In the genomic region with DNA sequence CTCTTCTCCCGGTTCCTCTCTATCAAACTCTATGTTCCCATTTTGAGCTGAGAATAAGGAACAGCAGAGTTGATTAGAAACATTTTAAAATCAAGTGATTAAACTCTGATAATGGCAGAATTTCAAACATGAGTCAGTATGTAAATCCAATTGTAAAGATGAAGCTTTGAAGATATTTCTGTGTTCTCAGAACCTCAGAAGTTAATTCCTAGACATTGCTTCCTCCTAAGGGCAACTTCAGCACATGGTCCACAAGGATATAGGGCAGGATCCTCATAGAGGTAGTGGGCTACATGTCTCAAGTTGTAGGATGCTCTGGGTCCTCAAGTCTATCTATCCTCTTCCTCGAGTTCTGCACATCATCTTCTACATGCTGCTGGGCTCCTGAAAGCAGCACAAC, we compare ENCODE assay signal across 9 cellular contexts. TPM values are rescaled to one million over a fixed set of nuclear protein-coding genes. Genes with fewer than 3 reads are reported as not detected.
A peak's percentile ranks its signal among the peaks of the same experiment; 100 is the strongest.
DNase-seq lines count a peak whose midpoint lies in the region; ATAC-seq and TF ChIP-seq lines count a peak whose summit lies in the region.
"Had no signal": no experiment of that assay in that cellular context is flagged by ENCODE, and none has a peak within 500 bp of the region (broad histone marks: within the 10 kb centered on the region; RNA-seq: fewer than 3 reads in every experiment).

No MANE protein-coding gene starts in this region.

- peak overlapping the region; percentile 61 for H3K27ac ChIP-seq in GM23248

- in situ Hi-C loops in GM23248 (cut with MboI), result loop anchor here (25.0 kb wide), 1 partner anchor 872 kb away; no protein-coding TSS in a partner anchor

- no peak overlapping the region for H3K4me3 Mint-ChIP-seq in Calu3 (ENCODE audit: low read depth, unreplicated experiment)
- H3K4me3 Mint-ChIP-seq in WTC11, result no peak overlapping the region
- H3K4me3 Mint-ChIP-seq in mesothelial cell of epicardium, result no peak overlapping the region

- no peaks in the 10 kb centered on the region for H3K4me1 Mint-ChIP-seq in Calu3 (ENCODE audit: low read depth, unreplicated experiment)
- H3K4me1 Mint-ChIP-seq in WTC11, result peaks cover 2% of the 10 kb centered on the region
- H3K4me1 Mint-ChIP-seq in mesothelial cell of epicardium, result peaks cover 10% of the 10 kb centered on the region

- no peaks in the 10 kb centered on the region for H3K27me3 Mint-ChIP-seq in Calu3 (ENCODE audit: unreplicated experiment)
- no peaks in the 10 kb centered on the region for H3K27me3 Mint-ChIP-seq in WTC11 (ENCODE audit: low read depth)
- H3K27me3 Mint-ChIP-seq in mesothelial cell of epicardium (ENCODE audit: low read depth), result no peaks in the 10 kb centered on the region

- no peak overlapping the region for H3K9ac ChIP-seq in GM23248

- intact Hi-C loops in Calu3 (cut with micrococcal nuclease; ENCODE audit: unreplicated experiment), result loop anchor here (1.0 to 10.0 kb wide), 2 partner anchors 65 to 884 kb away; no protein-coding TSS in a partner anchor

- H3K4me1 ChIP-seq in GM23248 (ENCODE audit: insufficient read depth), result peaks cover 53% of the 10 kb centered on the region

- TF ChIP-seq CTCF in Calu3 (IDR thresholded peaks at IDR 0.05; ENCODE audit: unreplicated experiment) (no peak), WTC11 (IDR thresholded peaks at IDR 0.05) (no peak), mesothelial cell of epicardium (IDR thresholded peaks at IDR 0.05; ENCODE audit: unreplicated experiment) (no peak)

- H3F3A ChIP-seq in GM23248 (ENCODE audit: insufficient read depth), result peaks cover 59% of the 10 kb centered on the region

- no peaks in the 10 kb centered on the region for H3K79me2 ChIP-seq in GM23248 (ENCODE audit: insufficient read depth)

- H3K9me3 Mint-ChIP-seq in Calu3 (ENCODE audit: low read depth, unreplicated experiment) (no peaks in the 10 kb centered on the region), WTC11 (peaks cover 12% of the 10 kb centered on the region), mesothelial cell of epicardium (peaks cover 6% of the 10 kb centered on the region)

- H3K27ac Mint-ChIP-seq in Calu3 (ENCODE audit: unreplicated experiment) (peak overlapping the region; percentile 63), WTC11 (peak overlapping the region; percentile 47; the same call in 1 of the 2 replicates), mesothelial cell of epicardium (peak overlapping the region; percentile 18)

- peak overlapping the region; percentile 67 for H3K4me2 ChIP-seq in GM23248 (ENCODE audit: unreplicated experiment)

- no peaks in the 10 kb centered on the region for H3K9me2 ChIP-seq in GM23248 (ENCODE audit: insufficient read depth)

- BruUV-seq in Calu3 (replicated peaks; lab: Mats Ljungman, UMichigan), result TSS peak; percentile 48

- H3K9me3 ChIP-seq in GM23248 (ENCODE audit: low read depth), result no peaks in the 10 kb centered on the region

- 82 to 84% methylated on average over 2 of the region's 2 CpGs for WGBS in GM23248 (ENCODE audit: low coverage in 1 of 2, low lambda C conversion rate in 2 of 2, missing lambda C conversion rate in 2 of 2), 2 experiments

- H3K36me3 ChIP-seq in GM23248 (ENCODE audit: low read depth), result no peaks in the 10 kb centered on the region

- no peak overlapping the region for H2AFZ ChIP-seq in GM23248

- no peaks in the 10 kb centered on the region for H4K20me1 ChIP-seq in GM23248 (ENCODE audit: insufficient read depth)

- 0 out of 2 replicates have a peak overlapping the region, but pooled peaks have one; percentile 16 for H3K4me3 ChIP-seq in GM23248

- DNase-seq in Calu3, result no peak
- DNase-seq in GM23248, result no peak
- no peak for DNase-seq in WTC11 (ENCODE audit: low spot score)
- no peak for DNase-seq in mesothelial cell of epicardium (ENCODE audit: low spot score in 2 of 2, unreplicated experiment in 2 of 2)
- DNase-seq in stimulated activated CD4-positive, alpha-beta T cell treated with anti-CD3 and anti-CD28 coated beads, Interleukin-15, amount 100 ng/mL, for 24 hours, result no peak
- DNase-seq in A172 (ENCODE audit: low spot score), result no peak
- DNase-seq in NOMO-1 (lab: John Stamatoyannopoulos, UW; ENCODE audit: unreplicated experiment in 2 of 2), result no peak
- DNase-seq: glutamatergic neuron had no signal

- CTCF ChIA-PET in Calu3 (lab: Charles Lee), result interaction anchor here (0.9 to 1.5 kb wide), 5 partner anchors 13 to 487 kb away, joined by 3 to 4 read pairs (median 4); no protein-coding TSS in a partner anchor
- CTCF ChIA-PET in WTC11 (lab: Charles Lee), result interaction anchor here (0.9 to 2.1 kb wide), 5 partner anchors 24 to 489 kb away, joined by 3 to 11 read pairs (median 4); no protein-coding TSS in a partner anchor

- POLR2A ChIA-PET in WTC11 (lab: Charles Lee), result interaction anchor here (0.6 kb wide), 1 partner anchor 50 kb away, joined by 3 read pairs; no protein-coding TSS in a partner anchor

- ATAC-seq in WTC11 (no peak), HG02852 (IDR thresholded peaks at IDR 0.05; ENCODE audit: unreplicated experiment) (no peak)

- H3K27me3 ChIP-seq in GM23248 (replicated peaks; ENCODE audit: insufficient read depth), result no peaks in the 10 kb centered on the region

- no peaks in the 10 kb centered on the region for H3K36me3 Mint-ChIP-seq in Calu3 (ENCODE audit: insufficient read depth, unreplicated experiment)
- H3K36me3 Mint-ChIP-seq in WTC11, result no peaks in the 10 kb centered on the region
- H3K36me3 Mint-ChIP-seq in mesothelial cell of epicardium, result no peaks in the 10 kb centered on the region

TF ChIP-seq in WTC11, 78 proteins besides CTCF, POLR2A, EP300 and RAD21:
- TF ChIP-seq ZNF232 (CRISPR knock-in tag; IDR thresholded peaks at IDR 0.05) (no peak), ELF4 (CRISPR knock-in tag; IDR thresholded peaks at IDR 0.05; ENCODE audit: low read depth) (no peak), ATF1 (CRISPR knock-in tag; IDR thresholded peaks at IDR 0.05) (no peak)
- TF ChIP-seq, protein P1, sequence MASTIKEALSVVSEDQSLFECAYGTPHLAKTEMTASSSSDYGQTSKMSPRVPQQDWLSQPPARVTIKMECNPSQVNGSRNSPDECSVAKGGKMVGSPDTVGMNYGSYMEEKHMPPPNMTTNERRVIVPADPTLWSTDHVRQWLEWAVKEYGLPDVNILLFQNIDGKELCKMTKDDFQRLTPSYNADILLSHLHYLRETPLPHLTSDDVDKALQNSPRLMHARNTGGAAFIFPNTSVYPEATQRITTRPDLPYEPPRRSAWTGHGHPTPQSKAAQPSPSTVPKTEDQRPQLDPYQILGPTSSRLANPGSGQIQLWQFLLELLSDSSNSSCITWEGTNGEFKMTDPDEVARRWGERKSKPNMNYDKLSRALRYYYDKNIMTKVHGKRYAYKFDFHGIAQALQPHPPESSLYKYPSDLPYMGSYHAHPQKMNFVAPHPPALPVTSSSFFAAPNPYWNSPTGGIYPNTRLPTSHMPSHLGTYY (CRISPR knock-in tag; IDR thresholded peaks at IDR 0.05), result no peak

RNA-seq across cellular contexts. Expression of a gene that starts 46.3 kb away (rescaled TPM):
- total RNA-seq in Calu3 (2022) (7.4 and 8.9 TPM in 2 replicates), WTC11 (2021) (13.6 to 19.9 TPM (median 19.5 TPM) in 3 replicates), mesothelial cell of epicardium (0.16 to 0.45 TPM (median 0.36 TPM) in 3 replicates)
- 37.4 and 37.5 TPM in 2 replicates for total RNA-seq in GM23248 (2014; rRNA removed; shearing (Covaris generic))
- polyA plus RNA-seq in GM23248 (2016; fragmentation: Nextera tagmentation; extraction: Ambion mirVana), result 48.5 and 51.4 TPM in 2 replicates
- total RNA-seq in A172 (2014; rRNA removed; shearing (Covaris generic)), result 18.4 and 21.6 TPM in 2 replicates
